Comparison of ENCODE assay signal across 14 cellular contexts in the genomic region with DNA sequence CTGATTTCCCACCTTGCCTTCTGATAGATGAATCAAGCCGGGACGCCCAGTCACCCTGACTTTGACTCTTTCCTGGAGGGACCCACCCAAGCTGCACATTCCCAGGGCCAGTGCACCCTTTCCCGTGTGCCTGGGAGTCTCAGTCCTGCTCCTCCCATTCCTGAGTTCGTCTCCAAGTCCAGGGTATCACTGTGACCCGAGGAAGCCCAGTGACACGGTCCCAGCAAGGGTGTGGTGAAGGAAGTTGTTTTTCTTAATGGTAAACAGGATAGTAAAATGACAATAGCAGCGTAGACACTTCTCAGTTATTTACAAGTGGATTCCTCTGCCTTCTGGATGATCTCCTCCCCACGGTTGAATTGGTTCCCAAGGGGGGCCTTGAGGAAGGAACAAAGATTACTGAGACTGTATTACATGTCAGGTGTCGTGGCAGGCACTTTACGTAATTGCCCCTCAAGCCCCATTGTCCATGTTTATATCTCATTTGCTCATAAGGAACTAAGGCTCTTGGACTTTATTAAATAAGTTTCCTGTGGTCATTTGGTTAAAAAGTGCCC.
"Had no signal": no experiment of that assay in that cellular context is flagged by ENCODE, and none has a peak within 500 bp of the region (broad histone marks: within the 10 kb centered on the region; RNA-seq: fewer than 3 reads in every experiment).

No MANE protein-coding gene starts in this region.

- H3K36me3 Mint-ChIP-seq: activated naive CD4-positive, alpha-beta T cell treated with anti-CD3 and anti-CD28 coated beads, Interleukin-2, amount 10 ng/mL, durations not matched to agents 7 days and 5 days; memory B cell; stimulated activated effector memory CD8-positive, alpha-beta T cell treated with anti-CD3 and anti-CD28 coated beads, Interleukin-12 subunit alpha, Interleukin-12 subunit beta, amount 100 ng/mL, for 72 hours; WTC11 had no signal

- DNase-seq: activated CD4-positive, alpha-beta T cell treated with anti-CD3 and anti-CD28 coated beads, Interleukin-2, amount 10 ng/mL, durations not matched to agents 24 days and 14 days; activated CD8-positive, alpha-beta memory T cell treated with anti-CD3 and anti-CD28 coated beads for 24 hours; activated naive CD4-positive, alpha-beta T cell treated with anti-CD3 and anti-CD28 coated beads, Interleukin-2, amount 10 ng/mL, durations not matched to agents 7 days and 5 days; effector CD8-positive, alpha-beta T cell; gastrocnemius medialis; hippocampal formation; trophoblast cell had no signal

- H3K27ac Mint-ChIP-seq: activated CD4-positive, alpha-beta T cell treated with anti-CD3 and anti-CD28 coated beads, Interleukin-2, amount 10 ng/mL, durations not matched to agents 24 days and 14 days; activated naive CD4-positive, alpha-beta T cell treated with anti-CD3 and anti-CD28 coated beads, Interleukin-2, amount 10 ng/mL, durations not matched to agents 7 days and 5 days; stimulated activated effector memory CD8-positive, alpha-beta T cell treated with anti-CD3 and anti-CD28 coated beads, Interleukin-12 subunit alpha, Interleukin-12 subunit beta, amount 100 ng/mL, for 72 hours; WTC11 had no signal

- H3K36me3 ChIP-seq: cardiac muscle cell, gastrocnemius medialis had no signal

- H3K9me3 ChIP-seq: gastrocnemius medialis had no signal

- ATAC-seq: gastrocnemius medialis; stimulated activated effector memory CD8-positive, alpha-beta T cell treated with anti-CD3 and anti-CD28 coated beads, Interleukin-12 subunit alpha, Interleukin-12 subunit beta, amount 100 ng/mL, for 72 hours; WTC11 had no signal

- H3K27me3 ChIP-seq: cardiac muscle cell, gastrocnemius medialis had no signal

- H3K9me3 Mint-ChIP-seq: activated CD4-positive, alpha-beta T cell treated with anti-CD3 and anti-CD28 coated beads, Interleukin-2, amount 10 ng/mL, durations not matched to agents 24 days and 14 days; activated naive CD4-positive, alpha-beta T cell treated with anti-CD3 and anti-CD28 coated beads, Interleukin-2, amount 10 ng/mL, durations not matched to agents 7 days and 5 days; memory B cell; stimulated activated effector memory CD8-positive, alpha-beta T cell treated with anti-CD3 and anti-CD28 coated beads, Interleukin-12 subunit alpha, Interleukin-12 subunit beta, amount 100 ng/mL, for 72 hours; WTC11 had no signal

- H3K27me3 Mint-ChIP-seq: activated CD4-positive, alpha-beta T cell treated with anti-CD3 and anti-CD28 coated beads, Interleukin-2, amount 10 ng/mL, durations not matched to agents 24 days and 14 days; memory B cell had no signal

- H3K4me3 ChIP-seq: cardiac muscle cell, coronary artery, gastrocnemius medialis, SK-N-MC had no signal

- H3K4me3 Mint-ChIP-seq: activated CD4-positive, alpha-beta T cell treated with anti-CD3 and anti-CD28 coated beads, Interleukin-2, amount 10 ng/mL, durations not matched to agents 24 days and 14 days; activated naive CD4-positive, alpha-beta T cell treated with anti-CD3 and anti-CD28 coated beads, Interleukin-2, amount 10 ng/mL, durations not matched to agents 7 days and 5 days; memory B cell; neural crest cell; stimulated activated effector memory CD8-positive, alpha-beta T cell treated with anti-CD3 and anti-CD28 coated beads, Interleukin-12 subunit alpha, Interleukin-12 subunit beta, amount 100 ng/mL, for 72 hours; WTC11 had no signal

- H3K27ac ChIP-seq: cardiac muscle cell, coronary artery, SK-N-MC had no signal
